Comparison of ENCODE assay signal across 8 cellular contexts in the genomic region with DNA sequence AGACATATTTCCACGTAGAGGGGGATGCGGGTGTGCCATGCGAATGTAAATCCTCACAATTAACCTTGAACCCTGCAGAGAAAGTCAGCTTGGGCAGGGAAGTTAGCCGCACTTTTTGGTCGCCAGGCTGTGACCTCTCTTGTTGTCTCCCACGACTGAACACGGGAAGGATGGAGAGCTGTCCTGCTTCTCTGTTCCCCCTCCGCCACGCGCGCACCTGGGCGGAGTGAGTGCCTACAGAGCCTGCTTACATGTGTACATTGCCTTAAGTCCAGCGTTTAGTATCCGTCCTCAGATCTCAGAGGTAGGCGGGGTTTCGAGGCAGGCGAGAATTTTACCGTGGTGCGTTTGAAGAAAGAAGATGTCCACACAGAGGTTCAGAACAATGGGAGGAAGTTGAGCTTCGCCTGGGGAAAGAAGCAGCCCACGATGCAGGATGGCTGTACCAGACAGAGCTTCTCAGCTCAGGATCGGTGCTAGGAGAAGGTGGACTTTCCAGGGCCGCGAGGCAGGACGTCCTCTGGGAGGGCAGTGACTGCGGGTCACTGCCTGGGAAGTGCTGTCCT. TPM values are rescaled to one million over a fixed set of nuclear protein-coding genes. Genes with fewer than 3 reads are reported as not detected.
DNase-seq lines count a peak whose midpoint lies in the region; ATAC-seq and TF ChIP-seq lines count a peak whose summit lies in the region.

No MANE protein-coding gene starts in this region.

- H3K36me3 ChIP-seq in BE2C = no peaks in the 10 kb centered on the region
- no peaks in the 10 kb centered on the region for H3K36me3 ChIP-seq in Peyer's patch
- no peaks in the 10 kb centered on the region for H3K36me3 ChIP-seq in hepatocyte (replicated peaks; ENCODE audit: insufficient read depth, low read depth)

- peaks cover 4% of the 10 kb centered on the region for H4K20me1 ChIP-seq in hepatocyte (ENCODE audit: insufficient read depth, poor library complexity, severe bottlenecking)

- H3K27ac ChIP-seq in Peyer's patch (peak overlapping the region; percentile 84 to 90 (median 87)), hepatocyte (peak overlapping the region; percentile 89)

- no peak for TF ChIP-seq POLR2A in Peyer's patch (IDR thresholded peaks at IDR 0.05)

- H3K4me2 ChIP-seq in hepatocyte = peak overlapping the region; percentile 87

- peaks cover 37% of the 10 kb centered on the region for H3K79me2 ChIP-seq in hepatocyte

- ATAC-seq in GM18907 (IDR thresholded peaks at IDR 0.05; ENCODE audit: unreplicated experiment) = peak; percentile 6
- peak; percentile 4 for ATAC-seq in HG03196 (IDR thresholded peaks at IDR 0.05; ENCODE audit: unreplicated experiment)

- H3K27me3 ChIP-seq in BE2C (no peaks in the 10 kb centered on the region), Peyer's patch (no peaks in the 10 kb centered on the region), hepatocyte (peaks cover 5% of the 10 kb centered on the region)

- no peaks in the 10 kb centered on the region for H3K9me2 ChIP-seq in hepatocyte (replicated peaks; ENCODE audit: insufficient read depth)

- H3K4me1 ChIP-seq in BE2C = no peaks in the 10 kb centered on the region
- peaks cover 0 to 13% (median 8%) of the 10 kb centered on the region in 4 donors for H3K4me1 ChIP-seq in Peyer's patch
- peaks cover 16% of the 10 kb centered on the region for H3K4me1 ChIP-seq in hepatocyte (ENCODE audit: insufficient read depth)

- DNase-seq in BE2C (peak; percentile 10), Peyer's patch (peak; percentile 52 to 69 (median 65)), astrocyte of the hippocampus (ENCODE audit: low read depth, low spot score) (peak; percentile 60), hepatocyte (ENCODE audit: low spot score) (peak; percentile 67), renal cortical epithelial cell (ENCODE audit: low read depth) (peak; percentile 35), NCI-H2107 treated with DMSO at 0.1 percent for 48 hours (lab: John Stamatoyannopoulos, UW; ENCODE audit: unreplicated experiment) (no peak)

- H2AFZ ChIP-seq in hepatocyte = peak overlapping the region; percentile 69

- under 1% methylated on average over 26 of the region's 26 CpGs for WGBS in hepatocyte (ENCODE audit: low lambda C conversion rate, missing lambda C conversion rate)

- no peak for TF ChIP-seq CTCF in BE2C (IDR thresholded peaks at IDR 0.05; ENCODE audit: low read depth, low read length)
- no peak for TF ChIP-seq CTCF in Peyer's patch (IDR thresholded peaks at IDR 0.05)
- no peak for TF ChIP-seq CTCF in hepatocyte (IDR thresholded peaks at IDR 0.05; ENCODE audit: poor library complexity)

- H3K9me3 ChIP-seq in BE2C (no peaks in the 10 kb centered on the region), Peyer's patch (no peaks in the 10 kb centered on the region), hepatocyte (ENCODE audit: low read depth) (no peaks in the 10 kb centered on the region)

- H3K4me3 ChIP-seq in BE2C (ENCODE audit: low read depth, low read length) (peak overlapping the region; percentile 76), Peyer's patch (peak overlapping the region; percentile 63 to 71 (median 66)), hepatocyte (peak overlapping the region; percentile 28)

RNA-seq across cellular contexts. Expression of a gene that starts 0.5 kb away (rescaled TPM):
- 6.1 TPM for polyA plus RNA-seq in BE2C (2012; ENCODE audit: insufficient read depth, insufficient read length, low read depth)
- total RNA-seq in Peyer's patch = 10 to 100 TPM; 17.9 to 33.0 (median 26.5) TPM
- 15.6 and 16.5 TPM in 2 replicates for total RNA-seq in hepatocyte
- polyA plus RNA-seq in hepatocyte = 6.9 and 7.3 TPM in 2 replicates
- total RNA-seq in renal cortical epithelial cell = 9.7 and 24.3 TPM in 2 replicates
